Comparison of ENCODE assay signal across 9 cellular contexts in genomic region chr22:27879923-27880322, GRCh38. TPM values are rescaled to one million over a fixed set of nuclear protein-coding genes. Genes with fewer than 3 reads are reported as not detected.
A peak's percentile ranks its signal among the peaks of the same experiment; 100 is the strongest.
DNase-seq lines count a peak whose midpoint lies in the region; FAIRE-seq and TF ChIP-seq lines count a peak whose summit lies in the region.
"Had no signal": no experiment of that assay in that cellular context is flagged by ENCODE, and none has a peak within 500 bp of the region (broad histone marks: within the 10 kb centered on the region; RNA-seq: fewer than 3 reads in every experiment).

No MANE protein-coding gene starts in this region.

- H3F3A ChIP-seq in SK-N-SH (replicated peaks; ENCODE audit: insufficient read depth), result peaks cover 20% of the 10 kb centered on the region

- peaks cover 34 to 62% of the 10 kb centered on the region in 2 experiments for H3K36me3 ChIP-seq in SK-N-SH (replicated peaks in 1 of 2; ENCODE audit: control insufficient read depth in 1 of 2, insufficient read depth in 2 of 2, low read length in 1 of 2)
- H3K36me3 ChIP-seq in ovary, result no peaks in the 10 kb centered on the region

- H3K4me3 ChIP-seq in SK-N-SH (ENCODE audit: low read depth in 2 of 2, low read length in 1 of 2) (no peak overlapping the region), fibroblast of the aortic adventitia (ENCODE audit: low read depth, low read length) (no peak overlapping the region), ovary (no peak overlapping the region)

- TF ChIP-seq POLR2A in ovary (IDR thresholded peaks at IDR 0.05), result no peak

- peak; percentile 49 for TF ChIP-seq RAD21 in SK-N-SH (IDR thresholded peaks at IDR 0.05; ENCODE audit: low read length)

- POLR2A ChIA-PET in SK-N-SH (lab: Yijun Ruan, JAX), result interaction anchor here (2.3 kb wide), 1 partner anchor 33 kb away, joined by 7 read pairs; no protein-coding TSS in a partner anchor

- intact Hi-C loops in ovary (cut with DNase I), result no loop called here

- H3K9me3 ChIP-seq in SK-N-SH, result no peaks in the 10 kb centered on the region
- no peaks in the 10 kb centered on the region for H3K9me3 ChIP-seq in ovary

- WGBS in SK-N-SH (ENCODE audit: low lambda C conversion rate), result 100% methylated on average over 1 of the region's 1 CpG
- WGBS in ovary, 3 donors, result 90 to 100% (median 97%) methylated on average over 1 of the region's 1 CpG

- CTCF ChIA-PET in SK-N-SH (lab: Yijun Ruan, JAX), result interaction anchor here (0.6 to 30.2 kb wide), 28 partner anchors 9 to 721 kb away, joined by 3 to 630 read pairs (median 4); partner anchors contain the start of gene PITPNB

- peak; percentile 47 for DNase-seq in AG08396 (ENCODE audit: low spot score)
- no peak for DNase-seq in GM19239 (ENCODE audit: insufficient read length, low spot score)
- peak; percentile 55 for DNase-seq in SK-N-SH
- DNase-seq in fibroblast of the aortic adventitia (ENCODE audit: low read depth), result peak; percentile 58
- DNase-seq in ovary, result no peak
- no peak for DNase-seq in NCI-H1436 (lab: John Stamatoyannopoulos, UW)
- no peak for DNase-seq in ureter (ENCODE audit: low spot score)
- no peak for DNase-seq in C1 segment of cervical spinal cord (lab: John Stamatoyannopoulos, UW)

- peaks cover 31% of the 10 kb centered on the region for H4K20me1 ChIP-seq in SK-N-SH (ENCODE audit: insufficient read depth)

- peak; percentile 71 for TF ChIP-seq CTCF in SK-N-SH (IDR thresholded peaks at IDR 0.05)
- peak; percentile 79 for TF ChIP-seq CTCF in fibroblast of the aortic adventitia (IDR thresholded peaks at IDR 0.05; ENCODE audit: insufficient read depth, low read length)
- TF ChIP-seq CTCF in ovary (IDR thresholded peaks at IDR 0.05), result peak; percentile 16 to 69 (median 65)

- H3K27me3 ChIP-seq in SK-N-SH (ENCODE audit: insufficient read depth) (no peaks in the 10 kb centered on the region), ovary (no peaks in the 10 kb centered on the region)

- no peak overlapping the region for H2AFZ ChIP-seq in SK-N-SH (ENCODE audit: low read depth)

- peaks cover 6 to 63% of the 10 kb centered on the region in 2 experiments; a peak in 3 of 4 replicates for H3K4me1 ChIP-seq in SK-N-SH (ENCODE audit: control insufficient read depth in 1 of 2, insufficient read depth in 2 of 2, low read depth in 1 of 2, low read length in 1 of 2)
- H3K4me1 ChIP-seq in ovary (ENCODE audit: insufficient read depth), result peaks cover 12% of the 10 kb centered on the region

- no peak overlapping the region for H3K9ac ChIP-seq in SK-N-SH

- FAIRE-seq in GM19239 (lab: Jason Lieb, UNC), result peak; percentile 44

- no peaks in the 10 kb centered on the region for H3K9me2 ChIP-seq in SK-N-SH

- TF ChIP-seq EP300 in SK-N-SH (IDR thresholded peaks at IDR 0.05; ENCODE audit: borderline replicate concordance in 1 of 2, low read depth in 1 of 2, low read length in 1 of 2) (no peak), ovary (IDR thresholded peaks at IDR 0.05) (no peak)

- H3K4me2 ChIP-seq in SK-N-SH, result no peak overlapping the region

- H3K27ac ChIP-seq in SK-N-SH (ENCODE audit: low read depth in 2 of 2, low read length in 1 of 2), result peak overlapping the region in 1 of 2 experiments; percentile 47; a peak in 1 of 4 replicates
- peak overlapping the region; percentile 76 to 84 for H3K27ac ChIP-seq in ovary
- H3K27ac ChIP-seq: epithelial cell of prostate had no signal

- H3K79me2 ChIP-seq in SK-N-SH (ENCODE audit: insufficient read depth), result peaks cover 74% of the 10 kb centered on the region

TF ChIP-seq in SK-N-SH, 30 proteins besides CTCF, POLR2A, EP300 and RAD21:
- no peak for TF ChIP-seq RCOR1 (IDR thresholded peaks at IDR 0.05; ENCODE audit: low read length)
- TF ChIP-seq USF2 (IDR thresholded peaks at IDR 0.05; ENCODE audit: borderline replicate concordance, low read depth, low read length), result no peak
- TF ChIP-seq MXI1 (IDR thresholded peaks at IDR 0.05; ENCODE audit: low read depth, low read length), result 0 out of 2 replicates have a peak, but pooled peaks have one; percentile 33
- TF ChIP-seq, protein P1, sequence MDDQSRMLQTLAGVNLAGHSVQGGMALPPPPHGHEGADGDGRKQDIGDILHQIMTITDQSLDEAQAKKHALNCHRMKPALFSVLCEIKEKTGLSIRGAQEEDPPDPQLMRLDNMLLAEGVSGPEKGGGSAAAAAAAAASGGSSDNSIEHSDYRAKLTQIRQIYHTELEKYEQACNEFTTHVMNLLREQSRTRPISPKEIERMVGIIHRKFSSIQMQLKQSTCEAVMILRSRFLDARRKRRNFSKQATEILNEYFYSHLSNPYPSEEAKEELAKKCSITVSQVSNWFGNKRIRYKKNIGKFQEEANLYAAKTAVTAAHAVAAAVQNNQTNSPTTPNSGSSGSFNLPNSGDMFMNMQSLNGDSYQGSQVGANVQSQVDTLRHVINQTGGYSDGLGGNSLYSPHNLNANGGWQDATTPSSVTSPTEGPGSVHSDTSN (IDR thresholded peaks at IDR 0.05), result no peak
- peak; percentile 27 for TF ChIP-seq SMC3 (IDR thresholded peaks at IDR 0.05; ENCODE audit: low read depth, low read length)
- TF ChIP-seq MAX (IDR thresholded peaks at IDR 0.05; ENCODE audit: low read depth), result no peak

RNA-seq across cellular contexts. Expression of gene PITPNB, which starts 39.1 kb away (rescaled TPM):
- polyA plus RNA-seq in SK-N-SH (2012; rRNA removed) (32.3 and 38.7 TPM in 2 replicates), ovary (10 to 100 TPM; 26.6 to 77.2 TPM)
- 41.6 and 48.2 TPM in 2 replicates for polyA plus RNA-seq in SK-N-SH (2012; cell fraction: cytosol; rRNA removed)
- 20.0 and 38.6 TPM in 2 replicates for polyA plus RNA-seq in SK-N-SH (2012; cell fraction: nucleus; rRNA removed)
- total RNA-seq in fibroblast of the aortic adventitia (ENCODE audit: low replicate concordance) (22.1 and 26.8 TPM in 2 replicates), ovary (10 to 100 TPM; 36.1 to 70.3 (median 60.9) TPM), ureter (93.7 TPM)

Comparison
In these comparisons a context has a peak if more than half of its experiments do, and no peak if none do; other contexts are left out.
1. DNase-seq: peak in AG08396 (single experiment), SK-N-SH (single experiment) and fibroblast of the aortic adventitia (single experiment); none in GM19239 (single experiment), ovary (0 of 5), NCI-H1436 (single experiment), ureter (single experiment) and C1 segment of cervical spinal cord (0 of 14).
2. Peak in every context shown above with its lines, with median percentiles within 50 percentile points of each other: CTCF ChIP-seq.